13 cellular contexts compared by ENCODE assay signal in the genomic region with DNA sequence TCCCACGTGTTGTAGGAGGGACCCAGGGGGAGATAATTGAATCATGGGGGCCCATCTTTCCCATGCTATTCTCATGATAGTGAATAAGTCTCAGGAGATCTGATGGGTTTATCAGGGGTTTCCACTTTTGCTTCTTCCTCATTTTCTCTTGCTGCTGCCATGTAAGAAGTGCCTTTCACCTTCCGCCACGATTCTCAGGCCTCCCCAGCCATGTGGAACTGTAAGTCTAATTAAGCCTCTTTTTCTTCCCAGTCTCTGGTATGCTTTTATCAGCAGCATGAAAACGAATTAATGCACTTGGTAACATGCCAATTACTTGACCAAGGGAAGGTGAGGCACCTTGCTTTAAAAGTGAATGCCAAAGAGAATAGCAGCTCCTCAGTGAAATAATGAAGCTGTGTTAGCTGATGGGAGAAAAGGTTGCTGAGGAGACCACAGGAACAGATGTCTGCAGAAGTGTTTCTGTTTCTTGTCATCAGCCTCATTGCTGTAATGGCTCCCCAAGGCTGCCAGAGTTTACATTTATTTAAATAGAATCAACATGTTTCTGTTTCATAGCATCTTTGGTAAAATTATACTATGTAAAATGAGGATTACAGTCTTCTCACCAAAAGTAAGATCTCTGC.
DNase-seq lines count a peak whose midpoint lies in the region; ATAC-seq and TF ChIP-seq lines count a peak whose summit lies in the region.
"Had no signal": no experiment of that assay in that cellular context is flagged by ENCODE, and none has a peak within 500 bp of the region (broad histone marks: within the 10 kb centered on the region; RNA-seq: fewer than 3 reads in every experiment).

No MANE protein-coding gene starts in this region.

- intact Hi-C loops in activated CD8-positive, alpha-beta T cell treated with anti-CD3 and anti-CD28 coated beads for 36 hours (cut with micrococcal nuclease), result loop anchor here (10.0 kb wide), 1 partner anchor 95 kb away; no protein-coding TSS in a partner anchor

- H3K4me1 Mint-ChIP-seq in activated CD8-positive, alpha-beta memory T cell treated with anti-CD3 and anti-CD28 coated beads, Interleukin-2, amount 10 ng/mL, durations not matched to agents 7 days and 5 days, result peaks cover 52% of the 10 kb centered on the region
- peaks cover 68% of the 10 kb centered on the region for H3K4me1 Mint-ChIP-seq in activated CD8-positive, alpha-beta T cell treated with anti-CD3 and anti-CD28 coated beads for 36 hours (ENCODE audit: low read depth)
- peaks cover 69% of the 10 kb centered on the region for H3K4me1 Mint-ChIP-seq in stimulated activated effector memory CD8-positive, alpha-beta T cell treated with anti-CD3 and anti-CD28 coated beads, Interleukin-12 subunit alpha, Interleukin-12 subunit beta, amount 100 ng/mL, for 72 hours
- H3K4me1 Mint-ChIP-seq: neural progenitor cell had no signal

- ATAC-seq in activated CD8-positive, alpha-beta memory T cell treated with anti-CD3 and anti-CD28 coated beads, Interleukin-2, amount 10 ng/mL, durations not matched to agents 7 days and 5 days, result no peak
- ATAC-seq in HG02759 (IDR thresholded peaks at IDR 0.05; ENCODE audit: unreplicated experiment) (peak; percentile 64), GM21367 (IDR thresholded peaks at IDR 0.05; ENCODE audit: unreplicated experiment) (no peak)
- no peak for ATAC-seq in activated CD8-positive, alpha-beta T cell treated with anti-CD3 and anti-CD28 coated beads for 36 hours
- no peak for ATAC-seq in stimulated activated effector memory CD8-positive, alpha-beta T cell treated with anti-CD3 and anti-CD28 coated beads, Interleukin-12 subunit alpha, Interleukin-12 subunit beta, amount 100 ng/mL, for 72 hours

- peaks cover 19% of the 10 kb centered on the region for H3K36me3 Mint-ChIP-seq in activated CD8-positive, alpha-beta memory T cell treated with anti-CD3 and anti-CD28 coated beads, Interleukin-2, amount 10 ng/mL, durations not matched to agents 7 days and 5 days
- peaks cover 23% of the 10 kb centered on the region for H3K36me3 Mint-ChIP-seq in activated CD8-positive, alpha-beta T cell treated with anti-CD3 and anti-CD28 coated beads for 36 hours (ENCODE audit: low read depth)
- no peaks in the 10 kb centered on the region for H3K36me3 Mint-ChIP-seq in stimulated activated effector memory CD8-positive, alpha-beta T cell treated with anti-CD3 and anti-CD28 coated beads, Interleukin-12 subunit alpha, Interleukin-12 subunit beta, amount 100 ng/mL, for 72 hours
- H3K36me3 Mint-ChIP-seq: neural progenitor cell had no signal

- H3K9me3 Mint-ChIP-seq in activated CD8-positive, alpha-beta memory T cell treated with anti-CD3 and anti-CD28 coated beads, Interleukin-2, amount 10 ng/mL, durations not matched to agents 7 days and 5 days (ENCODE audit: low read depth), result peaks cover 7% of the 10 kb centered on the region
- H3K9me3 Mint-ChIP-seq in activated CD8-positive, alpha-beta T cell treated with anti-CD3 and anti-CD28 coated beads for 36 hours, result peaks cover 14% of the 10 kb centered on the region
- no peaks in the 10 kb centered on the region for H3K9me3 Mint-ChIP-seq in stimulated activated effector memory CD8-positive, alpha-beta T cell treated with anti-CD3 and anti-CD28 coated beads, Interleukin-12 subunit alpha, Interleukin-12 subunit beta, amount 100 ng/mL, for 72 hours

- H3K4me3 Mint-ChIP-seq in activated CD8-positive, alpha-beta memory T cell treated with anti-CD3 and anti-CD28 coated beads, Interleukin-2, amount 10 ng/mL, durations not matched to agents 7 days and 5 days, result peak overlapping the region; percentile 49
- H3K4me3 Mint-ChIP-seq in activated CD8-positive, alpha-beta T cell treated with anti-CD3 and anti-CD28 coated beads for 36 hours, result peak overlapping the region; percentile 61
- H3K4me3 Mint-ChIP-seq in stimulated activated effector memory CD8-positive, alpha-beta T cell treated with anti-CD3 and anti-CD28 coated beads, Interleukin-12 subunit alpha, Interleukin-12 subunit beta, amount 100 ng/mL, for 72 hours, result peak overlapping the region; percentile 53
- H3K4me3 Mint-ChIP-seq: neural progenitor cell had no signal

- DNase-seq in activated CD8-positive, alpha-beta memory T cell treated with anti-CD3 and anti-CD28 coated beads, Interleukin-2, amount 10 ng/mL, durations not matched to agents 7 days and 5 days, result no peak
- DNase-seq in activated CD8-positive, alpha-beta memory T cell treated with anti-CD3 and anti-CD28 coated beads for 24 hours, result no peak
- DNase-seq in activated CD8-positive, alpha-beta T cell treated with anti-CD3 and anti-CD28 coated beads for 36 hours, result no peak
- DNase-seq in stimulated activated effector memory CD8-positive, alpha-beta T cell treated with anti-CD3 and anti-CD28 coated beads, Interleukin-12 subunit alpha, Interleukin-12 subunit beta, amount 100 ng/mL, for 72 hours (ENCODE audit: low spot score in 2 of 2), result no peak
- DNase-seq in kidney tubule cell (ENCODE audit: low spot score) (no peak), NCI-H2171 treated with DMSO at 0.1 percent for 48 hours (lab: John Stamatoyannopoulos, UW) (no peak)
- DNase-seq: EL, HCEC 1CT, NCI-H1092, NCI-H82 had no signal

- POLR2A ChIA-PET in activated CD8-positive, alpha-beta T cell treated with anti-CD3 and anti-CD28 coated beads for 36 hours (lab: Charles Lee), result interaction anchor here (0.7 to 1.8 kb wide), 4 partner anchors 14 to 96 kb away, joined by 3 to 6 read pairs (median 4); a partner anchor contains a TSS

- H3K27ac Mint-ChIP-seq in activated CD8-positive, alpha-beta memory T cell treated with anti-CD3 and anti-CD28 coated beads, Interleukin-2, amount 10 ng/mL, durations not matched to agents 7 days and 5 days, result peak overlapping the region; percentile 76
- peak overlapping the region; percentile 81 for H3K27ac Mint-ChIP-seq in activated CD8-positive, alpha-beta T cell treated with anti-CD3 and anti-CD28 coated beads for 36 hours
- H3K27ac Mint-ChIP-seq in stimulated activated effector memory CD8-positive, alpha-beta T cell treated with anti-CD3 and anti-CD28 coated beads, Interleukin-12 subunit alpha, Interleukin-12 subunit beta, amount 100 ng/mL, for 72 hours, result peak overlapping the region; percentile 57
- H3K27ac Mint-ChIP-seq: neural progenitor cell had no signal

- H3K27me3 Mint-ChIP-seq in activated CD8-positive, alpha-beta memory T cell treated with anti-CD3 and anti-CD28 coated beads, Interleukin-2, amount 10 ng/mL, durations not matched to agents 7 days and 5 days, result peaks cover 1% of the 10 kb centered on the region
- no peaks in the 10 kb centered on the region for H3K27me3 Mint-ChIP-seq in activated CD8-positive, alpha-beta T cell treated with anti-CD3 and anti-CD28 coated beads for 36 hours

- CTCF ChIA-PET in activated CD8-positive, alpha-beta memory T cell treated with anti-CD3 and anti-CD28 coated beads, Interleukin-2, amount 10 ng/mL, durations not matched to agents 7 days and 5 days (lab: Charles Lee), result interaction anchor here (1.4 to 2.1 kb wide), 2 partner anchors 11 to 89 kb away, joined by 4 read pairs; a partner anchor contains a TSS
- CTCF ChIA-PET in activated CD8-positive, alpha-beta T cell treated with anti-CD3 and anti-CD28 coated beads for 36 hours (lab: Charles Lee), result interaction anchor here (1.0 to 1.4 kb wide), 5 partner anchors 10 to 91 kb away, joined by 3 to 5 read pairs (median 3); no protein-coding TSS in a partner anchor

- no peak for TF ChIP-seq CTCF in activated CD8-positive, alpha-beta T cell treated with anti-CD3 and anti-CD28 coated beads for 36 hours (IDR thresholded peaks at IDR 0.05)
